In the genomic region with DNA sequence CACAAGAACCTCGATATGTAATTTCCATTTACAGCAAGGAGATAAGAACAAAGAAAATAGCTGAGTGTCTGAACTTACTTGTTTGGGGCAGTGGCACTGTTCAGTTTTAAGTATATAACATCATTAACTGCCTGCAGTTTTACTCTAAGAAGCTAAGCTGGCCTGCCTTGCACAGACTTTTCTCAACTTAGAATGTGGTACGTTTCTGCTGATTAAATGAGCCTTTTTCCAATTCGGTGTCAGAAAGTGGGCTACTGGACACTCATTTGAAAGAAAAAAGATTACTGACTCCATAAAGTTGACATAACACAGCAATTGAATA, we compare ENCODE assay signal across 10 cellular contexts. TPM values are rescaled to one million over a fixed set of nuclear protein-coding genes. Genes with fewer than 3 reads are reported as not detected.
DNase-seq lines count a peak whose midpoint lies in the region; ATAC-seq and TF ChIP-seq lines count a peak whose summit lies in the region.
"Had no signal": no experiment of that assay in that cellular context is flagged by ENCODE, and none has a peak within 500 bp of the region (broad histone marks: within the 10 kb centered on the region; RNA-seq: fewer than 3 reads in every experiment).

No MANE protein-coding gene starts in this region.

- H3K27me3 ChIP-seq in breast epithelium, result no peaks in the 10 kb centered on the region
- H3K27me3 ChIP-seq in liver (ENCODE audit: control insufficient read depth in 4 of 4, insufficient read depth in 4 of 4, low read length in 3 of 4), result no peaks in the 10 kb centered on the region
- H3K27me3 ChIP-seq in transverse colon, result no peaks in the 10 kb centered on the region

- H3K4me1 Mint-ChIP-seq in MCF 10A (ENCODE audit: insufficient read depth, unreplicated experiment), result peaks cover 51% of the 10 kb centered on the region

- H3K27me3 Mint-ChIP-seq in MCF 10A (ENCODE audit: insufficient read depth, unreplicated experiment), result no peaks in the 10 kb centered on the region

- H3K27ac ChIP-seq in breast epithelium (peak overlapping the region; percentile 99 to 100), liver (ENCODE audit: low read depth in 1 of 2, low read length in 2 of 2) (peak overlapping the region; percentile 92 to 98), transverse colon (peak overlapping the region; percentile 99 to 100 (median 100))

- TF ChIP-seq POLR2A in breast epithelium (IDR thresholded peaks at IDR 0.05) (no peak), transverse colon (IDR thresholded peaks at IDR 0.05) (no peak)

- peaks cover 6% of the 10 kb centered on the region for H3K36me3 Mint-ChIP-seq in MCF 10A (ENCODE audit: insufficient read depth, unreplicated experiment)

- no peak overlapping the region for H3K27ac Mint-ChIP-seq in MCF 10A (ENCODE audit: low read depth, unreplicated experiment)

- no peak for ATAC-seq in GM18858 (IDR thresholded peaks at IDR 0.05; ENCODE audit: unreplicated experiment)

- no peak for DNase-seq in breast epithelium (ENCODE audit: low spot score in 2 of 2)
- no peak for DNase-seq in MCF 10A (ENCODE audit: unreplicated experiment)
- DNase-seq in astrocyte of the spinal cord (ENCODE audit: low read depth, low spot score), result no peak
- DNase-seq in transverse colon, result no peak
- DNase-seq in NCI-H1092 treated with DMSO at 0.1 percent for 48 hours (lab: John Stamatoyannopoulos, UW), result no peak
- no peak for DNase-seq in SIG-M5 (lab: John Stamatoyannopoulos, UW)
- DNase-seq: activated CD4-positive, alpha-beta T cell treated with anti-CD3 and anti-CD28 coated beads for 4 hours; occipital lobe had no signal

- 52% methylated on average over 3 of the region's 3 CpGs for WGBS in liver
- 9 to 10% methylated on average over 3 of the region's 3 CpGs for WGBS in transverse colon (ENCODE audit: low coverage in 1 of 2), 2 donors

- in situ Hi-C loops in astrocyte of the spinal cord (cut with HindIII; ENCODE audit: low sequenced_read_pairs), result no loop called here
- in situ Hi-C loops in transverse colon (cut with MboI; ENCODE audit: low pct_ligation_motif_present in 1 of 4, low pct_unique_long_range_greater_than_20kb in 1 of 4, low sequenced_read_pairs in 3 of 4), result no loop called here

- peak overlapping the region in 1 of 3 donors; percentile 39 for H3K4me3 ChIP-seq in breast epithelium
- H3K4me3 ChIP-seq in astrocyte of the spinal cord (ENCODE audit: low read depth, low read length), result peak overlapping the region; percentile 19
- no peak overlapping the region for H3K4me3 ChIP-seq in liver (ENCODE audit: low read depth in 1 of 3, low read length in 3 of 3)
- peak overlapping the region in 2 of 4 donors; percentile 1 to 43 for H3K4me3 ChIP-seq in transverse colon

- POLR2A ChIA-PET in MCF 10A (lab: Yijun Ruan, JAX), result interaction anchor here (0.7 to 19.8 kb wide), 12 partner anchors 9 to 676 kb away, joined by 3 to 1977 read pairs (median 12); partner anchors contain the start of gene NCOA3

- H3K9me3 ChIP-seq in breast epithelium, result no peaks in the 10 kb centered on the region
- no peaks in the 10 kb centered on the region for H3K9me3 ChIP-seq in liver (ENCODE audit: control insufficient read depth in 4 of 4, low read length in 3 of 4)
- no peaks in the 10 kb centered on the region for H3K9me3 ChIP-seq in transverse colon

- no peak for TF ChIP-seq EP300 in transverse colon (IDR thresholded peaks at IDR 0.05; ENCODE audit: low read depth)

- intact Hi-C loops in breast epithelium (cut with DNase I; ENCODE audit: low total_unique reads), result no loop called here
- intact Hi-C loops in MCF 10A (cut with micrococcal nuclease), result no loop called here
- intact Hi-C loops in transverse colon (cut with DNase I; ENCODE audit: low total_unique reads), result no loop called here

- no peaks in the 10 kb centered on the region for H3K9me3 Mint-ChIP-seq in MCF 10A (ENCODE audit: unreplicated experiment)

- H3K9ac ChIP-seq in liver (ENCODE audit: low read depth in 1 of 2, low read length in 2 of 2), result peak overlapping the region in 1 of 2 donors; percentile 42

- no TSS peak for BruUV-seq in MCF 10A (replicated peaks; lab: Mats Ljungman, UMichigan)

- H3K4me3 Mint-ChIP-seq in MCF 10A (ENCODE audit: unreplicated experiment), result no peak overlapping the region

- no peak for TF ChIP-seq RAD21 in liver (IDR thresholded peaks at IDR 0.05)

- peaks cover 27 to 83% of the 10 kb centered on the region in 2 donors for H3K4me1 ChIP-seq in breast epithelium
- H3K4me1 ChIP-seq in liver (ENCODE audit: control insufficient read depth in 4 of 4, insufficient read depth in 4 of 4, low read length in 3 of 4), result peaks cover 18 to 80% (median 55%) of the 10 kb centered on the region in 4 donors
- H3K4me1 ChIP-seq in transverse colon, result peaks cover 89 to 100% (median 95%) of the 10 kb centered on the region in 4 donors

- CTCF ChIA-PET in MCF 10A (lab: Yijun Ruan, JAX), result interaction anchor here (0.6 to 5.7 kb wide), 10 partner anchors 8 to 165 kb away, joined by 3 to 37 read pairs (median 4); no protein-coding TSS in a partner anchor

- H3K36me3 ChIP-seq in breast epithelium, result no peaks in the 10 kb centered on the region
- H3K36me3 ChIP-seq in liver (ENCODE audit: control insufficient read depth in 4 of 4, insufficient read depth in 3 of 4, low read depth in 1 of 4, low read length in 3 of 4), result no peaks in the 10 kb centered on the region
- H3K36me3 ChIP-seq in transverse colon, result no peaks in the 10 kb centered on the region

- TF ChIP-seq CTCF in breast epithelium (IDR thresholded peaks at IDR 0.05) (no peak), MCF 10A (IDR thresholded peaks at IDR 0.05; ENCODE audit: unreplicated experiment) (no peak), astrocyte of the spinal cord (IDR thresholded peaks at IDR 0.05; ENCODE audit: low read depth, low read length) (no peak), liver (IDR thresholded peaks at IDR 0.05; ENCODE audit: low read depth, low read length, missing input control) (no peak), transverse colon (IDR thresholded peaks at IDR 0.05) (no peak)

TF ChIP-seq in liver, 16 proteins besides CTCF, POLR2A, EP300 and RAD21:
- TF ChIP-seq YY1 (IDR thresholded peaks at IDR 0.05) (peak; percentile 0), EGR1 (IDR thresholded peaks at IDR 0.05; ENCODE audit: low read depth in 2 of 2) (no peak), RXRA (IDR thresholded peaks at IDR 0.05) (no peak), HNF4A (conservative IDR thresholded peaks at IDR 0.05) (no peak)

RNA-seq across cellular contexts. Expression of gene ZMYND8, which starts 2.1 kb away (rescaled TPM):
- total RNA-seq in breast epithelium (10 to 100 TPM; 40.6 to 47.7 (median 41.4) TPM), MCF 10A (2022) (126 and 127 TPM in 2 replicates), liver (10 to 100 TPM in 1 of 2 donors, 1 to 10 TPM in 1; 9.3 to 23.5 TPM), transverse colon (10 to 100 TPM; 41.6 to 79.4 (median 60.7) TPM)
- 1 to 10 TPM; 3.3 to 4.4 TPM for polyA plus RNA-seq in liver
